24 cellular contexts compared by ENCODE assay signal in the genomic region with DNA sequence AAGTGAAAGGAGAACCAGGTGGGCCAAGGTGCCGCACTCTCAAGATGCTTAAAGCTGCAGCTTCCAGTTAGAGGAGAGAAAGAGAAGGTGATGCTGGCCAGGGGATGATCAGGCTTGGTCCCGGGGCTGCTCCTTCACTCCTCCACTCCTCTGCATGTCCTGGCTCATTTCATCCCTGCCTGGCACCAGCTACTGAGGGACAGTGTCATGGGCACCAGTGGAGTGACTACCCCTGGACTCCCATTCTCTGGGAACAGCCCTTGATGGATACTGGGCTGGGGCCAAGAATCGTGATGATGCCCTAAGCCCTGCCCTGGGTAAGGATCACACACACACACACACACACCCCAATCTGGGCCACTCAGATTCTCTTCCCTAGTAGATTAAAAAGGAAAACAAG.
"Had no signal": no experiment of that assay in that cellular context is flagged by ENCODE, and none has a peak within 500 bp of the region (broad histone marks: within the 10 kb centered on the region; RNA-seq: fewer than 3 reads in every experiment).

No MANE protein-coding gene starts in this region.

- H3K36me3 ChIP-seq: brain microvascular endothelial cell, cardiac muscle cell had no signal

- H3K27ac ChIP-seq: brain microvascular endothelial cell, cardiac muscle cell, VCaP had no signal

- H3K27me3 ChIP-seq: cardiac muscle cell had no signal

- DNase-seq: activated CD4-positive, alpha-beta T cell treated with anti-CD3 and anti-CD28 coated beads for 4 hours; activated CD8-positive, alpha-beta memory T cell treated with anti-CD3 and anti-CD28 coated beads, Interleukin-2, amount 50 U/mL, for 4 hours; activated CD8-positive, alpha-beta T cell treated with anti-CD3 and anti-CD28 coated beads for 36 hours; activated effector memory CD4-positive, alpha-beta T cell treated with anti-CD3 and anti-CD28 coated beads, Interleukin-2, amount 50 U/mL, for 16 hours; activated T-cell treated with anti-CD3 and anti-CD28 coated beads, Interleukin-2, amount 50 U/mL, for 1 hour; brain microvascular endothelial cell; KBM-7; NCI-H1092; NCI-H1417; NCI-H1694; NCI-H2029 treated with DMSO at 0.1 percent for 48 hours; NCI-H345; NCI-H510A; NCI-H526 treated with DMSO at 0.1 percent for 48 hours; SIG-M5; T-cell; T-helper 2 cell; T1000 had no signal

- FAIRE-seq: RCC 7860, TTC549 had no signal

- H3K4me3 ChIP-seq: cardiac muscle cell had no signal

- ATAC-seq: activated CD4-positive, CD25-positive, alpha-beta regulatory T cell treated with anti-CD3 and anti-CD28 coated beads, Interleukin-2, amount 50 U/mL, for 24 hours; activated CD8-positive, alpha-beta T cell treated with anti-CD3 and anti-CD28 coated beads for 36 hours; activated naive CD4-positive, alpha-beta T cell treated with anti-CD3 and anti-CD28 coated beads, Interleukin-2, amount 50 U/mL, for 72 hours; T-cell had no signal
